In genomic region chr17:72527819-72528218, GRCh38 we compare ENCODE assay signal across 1 cellular context.
TF ChIP-seq lines count a peak whose summit lies in the region.

No MANE protein-coding gene starts in this region.

TF ChIP-seq in H1, 55 proteins besides CTCF, POLR2A, EP300 and RAD21:
- TF ChIP-seq EZH2 (IDR thresholded peaks at IDR 0.05; ENCODE audit: low read depth, low read length, severe bottlenecking) (no peak), CBX5 (IDR thresholded peaks at IDR 0.05; ENCODE audit: low read depth, low read length) (no peak)
